Comparison of ENCODE assay signal across 9 cellular contexts in genomic region chr1:20717452-20718342, GRCh38. TPM values are rescaled to one million over a fixed set of nuclear protein-coding genes. Genes with fewer than 3 reads are reported as not detected.
DNase-seq lines count a peak whose midpoint lies in the region; ATAC-seq, FAIRE-seq and TF ChIP-seq lines count a peak whose summit lies in the region.
"Had no signal": no experiment of that assay in that cellular context is flagged by ENCODE, and none has a peak within 500 bp of the region (broad histone marks: within the 10 kb centered on the region; RNA-seq: fewer than 3 reads in every experiment).

TSS of gene KIF17 (minus strand) at chr1:20718007. CDS start at chr1:20717706, 301 bp downstream.

- TF ChIP-seq POLR2A in endothelial cell of umbilical vein (IDR thresholded peaks at IDR 0.05; ENCODE audit: low read depth, low read length) = no peak

- H3K27me3 ChIP-seq in endothelial cell of umbilical vein (ENCODE audit: control insufficient read depth in 2 of 2, insufficient read depth in 2 of 2, low read length in 2 of 2) = peaks cover 0 to 5% of the 10 kb centered on the region in 2 experiments

- no peak within 1 kb of the TSS for H3K9ac ChIP-seq in endothelial cell of umbilical vein (replicated peaks; ENCODE audit: extremely low read depth, insufficient read depth, low read length)

- POLR2A ChIA-PET in endothelial cell of umbilical vein (lab: Charles Lee) = interaction anchor here (0.6 kb wide), 1 partner anchor 10 kb away, joined by 3 read pairs; no protein-coding TSS in a partner anchor

- H3K36me3 ChIP-seq in endothelial cell of umbilical vein (ENCODE audit: control insufficient read depth in 2 of 2, extremely low read depth in 1 of 2, insufficient read depth in 2 of 2, low read length in 2 of 2) = no peaks in the 10 kb centered on the region

- peak; percentile 39 to 45 for DNase-seq in NCI-H2081 (lab: John Stamatoyannopoulos, UW)
- DNase-seq in NCI-H2081 treated with DMSO at 0.1 percent for 48 hours (lab: John Stamatoyannopoulos, UW) = no peak
- DNase-seq in NCI-H460 (ENCODE audit: extremely low read depth, low read depth) = peak; percentile 46
- DNase-seq in activated CD8-positive, alpha-beta memory T cell treated with anti-CD3 and anti-CD28 coated beads, Interleukin-2, amount 50 U/mL, for 48 hours = peak; percentile 81
- DNase-seq in endothelial cell of umbilical vein (ENCODE audit: low read depth, low spot score) = peak; percentile 58
- peak; percentile 49 for DNase-seq in midbrain (lab: John Stamatoyannopoulos, UW)

- peak within 1 kb of the TSS; percentile 72 for H3K4me3 Mint-ChIP-seq in stimulated activated memory B cell treated with anti-CD40 and anti-IgM and Interleukin-4, amounts not matched to agents 10 μg/mL and 1 μg/mL and 100 μg/mL, for 72 hours

- no peaks in the 10 kb centered on the region for H3K9me3 Mint-ChIP-seq in stimulated activated memory B cell treated with anti-CD40 and anti-IgM and Interleukin-4, amounts not matched to agents 10 μg/mL and 1 μg/mL and 100 μg/mL, for 72 hours

- H3K79me2 ChIP-seq in endothelial cell of umbilical vein (ENCODE audit: control insufficient read depth, insufficient read depth, low read length) = no peaks in the 10 kb centered on the region

- intact Hi-C loops in endothelial cell of umbilical vein (cut with micrococcal nuclease) = no loop called here

- no peaks in the 10 kb centered on the region for H3K9me1 ChIP-seq in endothelial cell of umbilical vein (replicated peaks; ENCODE audit: control insufficient read depth, extremely low read depth, insufficient read depth, low read length)

- no peak within 1 kb of the TSS for H3K27ac Mint-ChIP-seq in stimulated activated memory B cell treated with anti-CD40 and anti-IgM and Interleukin-4, amounts not matched to agents 10 μg/mL and 1 μg/mL and 100 μg/mL, for 72 hours

- peak within 1 kb of the TSS; percentile 56 for H3K4me2 ChIP-seq in endothelial cell of umbilical vein (ENCODE audit: insufficient read depth, low read length)

- H3K4me3 ChIP-seq in endothelial cell of umbilical vein (replicated peaks in 1 of 3; ENCODE audit: insufficient read depth in 1 of 3, low read depth in 1 of 3, low read length in 3 of 3) = peak within 1 kb of the TSS in 1 of 3 experiments; percentile 25

- peak; percentile 62 for ATAC-seq in stimulated activated memory B cell treated with anti-CD40 and anti-IgM and Interleukin-4, amounts not matched to agents 10 μg/mL and 1 μg/mL and 100 μg/mL, for 72 hours
- ATAC-seq in GM21447 (IDR thresholded peaks at IDR 0.05; ENCODE audit: unreplicated experiment) = no peak

- peak within 1 kb of the TSS; percentile 67 for H2AFZ ChIP-seq in endothelial cell of umbilical vein (ENCODE audit: low read depth, low read length)

- dilution Hi-C loops in endothelial cell of umbilical vein (cut with MboI; ENCODE audit: extremely low pct_ligation_motif_present, low sequenced_read_pairs) = no loop called here

- H4K20me1 ChIP-seq in endothelial cell of umbilical vein (replicated peaks; ENCODE audit: control insufficient read depth, extremely low read depth, insufficient read depth, low read length) = no peaks in the 10 kb centered on the region

- peaks cover 41% of the 10 kb centered on the region for H3K27me3 Mint-ChIP-seq in stimulated activated memory B cell treated with anti-CD40 and anti-IgM and Interleukin-4, amounts not matched to agents 10 μg/mL and 1 μg/mL and 100 μg/mL, for 72 hours

- no TSS peak for BruUV-seq in endothelial cell of umbilical vein (replicated peaks; lab: Mats Ljungman, UMichigan)

- H3K36me3 Mint-ChIP-seq in stimulated activated memory B cell treated with anti-CD40 and anti-IgM and Interleukin-4, amounts not matched to agents 10 μg/mL and 1 μg/mL and 100 μg/mL, for 72 hours = no peaks in the 10 kb centered on the region

- H3K4me1 ChIP-seq in endothelial cell of umbilical vein (ENCODE audit: control insufficient read depth, extremely low read depth, insufficient read depth, low read length) = no peaks in the 10 kb centered on the region

- H3K9me3 ChIP-seq in endothelial cell of umbilical vein (replicated peaks; ENCODE audit: control insufficient read depth, insufficient read depth, low read length) = no peaks in the 10 kb centered on the region

- no peak for TF ChIP-seq CTCF in endothelial cell of umbilical vein (IDR thresholded peaks at IDR 0.05; ENCODE audit: extremely low read depth in 1 of 2, insufficient read depth in 1 of 2, low read depth in 1 of 2, low read length in 2 of 2)

- peaks cover 5% of the 10 kb centered on the region for H3K4me1 Mint-ChIP-seq in stimulated activated memory B cell treated with anti-CD40 and anti-IgM and Interleukin-4, amounts not matched to agents 10 μg/mL and 1 μg/mL and 100 μg/mL, for 72 hours

- CTCF ChIA-PET in endothelial cell of umbilical vein (lab: Charles Lee) = interaction anchor here (0.9 to 2.5 kb wide), 8 partner anchors 9 to 477 kb away, joined by 3 to 13 read pairs (median 5); partner anchors contain the start of gene SH2D5

- H3K27ac ChIP-seq in endothelial cell of umbilical vein (ENCODE audit: insufficient read depth, low read depth, low read length) = no peak within 1 kb of the TSS

- no peak for FAIRE-seq in endothelial cell of umbilical vein (lab: Jason Lieb, UNC)
- FAIRE-seq: G401.6 had no signal

TF ChIP-seq in endothelial cell of umbilical vein, 7 proteins besides CTCF, POLR2A, EP300 and RAD21:
- peak; percentile 55 for TF ChIP-seq EZH2 (IDR thresholded peaks at IDR 0.05; ENCODE audit: borderline replicate concordance, low read depth, low read length, severe bottlenecking)
- no peak for TF ChIP-seq MAX (IDR thresholded peaks at IDR 0.05; ENCODE audit: insufficient read depth, insufficient read length)

RNA-seq across cellular contexts. Expression of gene KIF17, which starts in this region (rescaled TPM):
- 0.25 and 0.46 TPM in 2 replicates for total RNA-seq in NCI-H460 (2014; rRNA removed; shearing (Covaris generic))
- 0.05 and 0.13 TPM in 2 replicates for polyA plus RNA-seq in NCI-H460 (2014; cell fraction: nucleus; rRNA removed)
- total RNA-seq in endothelial cell of umbilical vein = 0.72 and 1.5 TPM in 2 replicates
- polyA plus RNA-seq in endothelial cell of umbilical vein = 1.1 and 1.3 TPM in 2 replicates
- 0.62 and 0.85 TPM in 2 replicates for polyA plus RNA-seq in endothelial cell of umbilical vein (2011; cell fraction: cytosol; rRNA removed)
- 0.42 and 0.45 TPM in 2 replicates for polyA plus RNA-seq in endothelial cell of umbilical vein (2011; cell fraction: nucleus; rRNA removed)
- 0.15 and 0.31 TPM in 2 replicates for polyA plus RNA-seq in endothelial cell of umbilical vein (2012)
- 0.17 and 0.24 TPM in 2 replicates for polyA minus RNA-seq in endothelial cell of umbilical vein
- polyA minus RNA-seq in endothelial cell of umbilical vein (2011; cell fraction: cytosol; rRNA and poly(A)+ RNA removed) = not detected
- not detected in 2 replicates for polyA minus RNA-seq in endothelial cell of umbilical vein (2011; cell fraction: nucleus; rRNA and poly(A)+ RNA removed)

Comparison
In these comparisons a context has a peak if more than half of its experiments do, and no peak if none do; other contexts are left out.
1. Peak in DNase-seq in NCI-H460; RNA of the gene not detected or under 1 TPM.